20 cellular contexts compared by ENCODE assay signal in genomic region chr16:48091077-48091476, GRCh38.
"Had no signal": no experiment of that assay in that cellular context is flagged by ENCODE, and none has a peak within 500 bp of the region (broad histone marks: within the 10 kb centered on the region; RNA-seq: fewer than 3 reads in every experiment).

No MANE protein-coding gene starts in this region.

- H3K4me3 ChIP-seq: esophagus muscularis mucosa, gastroesophageal sphincter, left ventricle myocardium inferior, lung, right atrium auricular region, sigmoid colon, suprapubic skin, thyroid gland had no signal

- H3K36me3 ChIP-seq: esophagus muscularis mucosa, gastroesophageal sphincter, left ventricle myocardium inferior, right atrium auricular region, sigmoid colon, suprapubic skin, thyroid gland had no signal

- H3K27ac ChIP-seq: epithelial cell of prostate, esophagus muscularis mucosa, gastroesophageal sphincter, left ventricle myocardium inferior, right atrium auricular region, sigmoid colon, skin epidermis, suprapubic skin, thyroid gland had no signal

- DNase-seq: effector memory CD8-positive, alpha-beta T cell; glutamatergic neuron; immature natural killer cell; kidney; left cardiac atrium; left ventricle myocardium inferior; mesenchymal stem cell; midbrain; sigmoid colon; stimulated activated CD4-positive, alpha-beta T cell treated with anti-CD3 and anti-CD28 coated beads, Interleukin-12 subunit alpha, Interleukin-12 subunit beta, amount 100 ng/mL, for 4 hours; stimulated activated naive CD4-positive, alpha-beta T cell; thyroid gland had no signal

- ATAC-seq: effector memory CD8-positive, alpha-beta T cell; gastroesophageal sphincter; left cardiac atrium; natural killer cell treated with Interleukin-12 subunit alpha and Interleukin-12 subunit beta and Interleukin-15 and Interleukin-18, amount 100 ng/mL, for 72 hours had no signal

- H3K27me3 ChIP-seq: right atrium auricular region, sigmoid colon, suprapubic skin, thyroid gland had no signal
